Comparison of ENCODE assay signal across 18 cellular contexts in genomic region chrX:46204721-46205422, GRCh38.
A peak's percentile ranks its signal among the peaks of the same experiment; 100 is the strongest.
DNase-seq lines count a peak whose midpoint lies in the region; ATAC-seq, FAIRE-seq and TF ChIP-seq lines count a peak whose summit lies in the region.
"Had no signal": no experiment of that assay in that cellular context is flagged by ENCODE, and none has a peak within 500 bp of the region (broad histone marks: within the 10 kb centered on the region; RNA-seq: fewer than 3 reads in every experiment).

No MANE protein-coding gene starts in this region.

- no peaks in the 10 kb centered on the region for H3K27me3 ChIP-seq in right lobe of liver
- no peaks in the 10 kb centered on the region for H3K27me3 ChIP-seq in HepG2 (ENCODE audit: control insufficient read depth in 1 of 2, insufficient read depth in 2 of 2, low read length in 2 of 2)
- H3K27me3 ChIP-seq in thyroid gland, result no peaks in the 10 kb centered on the region

- H3K9ac ChIP-seq in HepG2 (ENCODE audit: insufficient read depth, low read depth, low read length), result no peak overlapping the region
- H3K9ac ChIP-seq: GM23248 had no signal

- WGBS in right lobe of liver (ENCODE audit: insufficient coverage, low coverage, low lambda C conversion rate, missing lambda C conversion rate), result 71% methylated on average over 1 of the region's 1 CpG
- WGBS in HepG2 (ENCODE audit: low lambda C conversion rate), result no CpG with 5 or more reads among the region's 1 CpG
- WGBS in thyroid gland, 2 donors, result 100% methylated on average over 1 of the region's 1 CpG; no CpG with 5 or more reads in 1 of the 2 donors

- DNase-seq in right lobe of liver (no peak), HepG2 (ENCODE audit: low spot score) (no peak), RCC 7860 (ENCODE audit: low spot score) (peak; percentile 54), epithelial cell of prostate (ENCODE audit: low read depth, low spot score) (no peak), hippocampal formation (lab: John Stamatoyannopoulos, UW) (no peak), GM10266 (ENCODE audit: extremely low spot score) (no peak), omental fat pad (ENCODE audit: low spot score) (no peak), thyroid gland (no peak)
- DNase-seq: CD4-positive, alpha-beta memory T cell; DMS79; foreskin melanocyte; GM23248; left cardiac atrium; NCI-H146; NCI-H2171; NCI-H526 treated with DMSO at 0.1 percent for 48 hours; nephron progenitor cell; substantia nigra had no signal

- BruUV-seq in HepG2 (replicated peaks; lab: Mats Ljungman, UMichigan), result no TSS peak

- intact Hi-C loops in right lobe of liver (cut with DNase I) (no loop called here), HepG2 (cut with micrococcal nuclease; ENCODE audit: unreplicated experiment) (no loop called here), thyroid gland (cut with DNase I) (no loop called here)

- no peak overlapping the region for H3K4me3 ChIP-seq in right lobe of liver
- H3K4me3 ChIP-seq in HepG2 (replicated peaks in 1 of 3; ENCODE audit: insufficient read depth in 1 of 3, low read depth in 2 of 3, low read length in 3 of 3), result no peak overlapping the region
- no peak overlapping the region for H3K4me3 ChIP-seq in thyroid gland (replicated peaks in 1 of 3)
- H3K4me3 ChIP-seq: GM23248 had no signal

- TF ChIP-seq CTCF in right lobe of liver (IDR thresholded peaks at IDR 0.05) (no peak), HepG2 (CRISPR knock-in tag; IDR thresholded peaks at IDR 0.05) (no peak), GM10266 (IDR thresholded peaks at IDR 0.05; ENCODE audit: control insufficient read depth, insufficient read depth, low read depth, missing control alignments) (no peak), omental fat pad (IDR thresholded peaks at IDR 0.05) (no peak), thyroid gland (IDR thresholded peaks at IDR 0.05) (no peak)

- no peaks in the 10 kb centered on the region for H4K20me1 ChIP-seq in HepG2 (ENCODE audit: insufficient read depth, low read length)

- H3K4me1 ChIP-seq in right lobe of liver, result no peaks in the 10 kb centered on the region
- no peaks in the 10 kb centered on the region for H3K4me1 ChIP-seq in HepG2 (ENCODE audit: insufficient read depth, low read length)
- no peaks in the 10 kb centered on the region for H3K4me1 ChIP-seq in thyroid gland

- no peak overlapping the region for H3K4me2 ChIP-seq in HepG2 (ENCODE audit: low read depth, low read length)

- FAIRE-seq in HepG2 (lab: Jason Lieb, UNC) (no peak), RCC 7860 (lab: Jason Lieb, UNC) (peak; percentile 65)

- TF ChIP-seq RAD21 in HepG2 (CRISPR knock-in tag; IDR thresholded peaks at IDR 0.05), result no peak

- H3K27ac ChIP-seq in right lobe of liver, result no peak overlapping the region
- H3K27ac ChIP-seq in HepG2 (ENCODE audit: extremely low read length, insufficient read depth, low read length), result no peak overlapping the region
- peak overlapping the region; percentile 13 for H3K27ac ChIP-seq in epithelial cell of prostate
- no peak overlapping the region for H3K27ac ChIP-seq in thyroid gland
- H3K27ac ChIP-seq: GM23248 had no signal

- H2AFZ ChIP-seq in HepG2 (ENCODE audit: low read length), result no peak overlapping the region
- H2AFZ ChIP-seq: GM23248 had no signal

- TF ChIP-seq POLR2A in right lobe of liver (IDR thresholded peaks at IDR 0.05) (no peak), HepG2 (IDR thresholded peaks at IDR 0.05; ENCODE audit: insufficient read depth in 1 of 2, low read depth in 2 of 2, low read length in 2 of 2) (no peak), thyroid gland (IDR thresholded peaks at IDR 0.05) (no peak)

- TF ChIP-seq EP300 in HepG2 (IDR thresholded peaks at IDR 0.05; ENCODE audit: low read depth in 2 of 2, low read length in 2 of 2), result no peak
- TF ChIP-seq EP300 in HepG2 (CRISPR knock-in tag; IDR thresholded peaks at IDR 0.05; ENCODE audit: borderline replicate concordance), result no peak

- H3K9me3 ChIP-seq in right lobe of liver (no peaks in the 10 kb centered on the region), HepG2 (ENCODE audit: low read length) (no peaks in the 10 kb centered on the region), thyroid gland (no peaks in the 10 kb centered on the region)

- CTCF ChIA-PET in HepG2 (lab: Yijun Ruan, JAX; ENCODE audit: low intra/inter-chr PET ratio, low total read pairs), result no interaction called here

- in situ Hi-C loops in HepG2 (cut with HindIII; ENCODE audit: extremely low pct_ligation_motif_present, low pct_unique_long_range_greater_than_20kb), result no loop called here

- POLR2A ChIA-PET in HepG2 (lab: Yijun Ruan, JAX), result no interaction called here

- ATAC-seq in right lobe of liver, result peak in 3 of 4 donors; percentile 46 to 84 (median 65)
- no peak for ATAC-seq in HepG2
- ATAC-seq in omental fat pad (ENCODE audit: low FRiP score), result no peak
- ATAC-seq: left cardiac atrium had no signal

- H3K36me3 ChIP-seq in right lobe of liver, result no peaks in the 10 kb centered on the region
- no peaks in the 10 kb centered on the region for H3K36me3 ChIP-seq in HepG2 (replicated peaks in 1 of 2; ENCODE audit: control insufficient read depth in 1 of 2, insufficient read depth in 2 of 2, low read length in 2 of 2)
- H3K36me3 ChIP-seq in thyroid gland, result no peaks in the 10 kb centered on the region

- no peaks in the 10 kb centered on the region for H3K79me2 ChIP-seq in HepG2 (ENCODE audit: insufficient read depth, low read length)

TF ChIP-seq in HepG2, 621 proteins besides CTCF, POLR2A, EP300 and RAD21:
- TF ChIP-seq, protein P1, sequence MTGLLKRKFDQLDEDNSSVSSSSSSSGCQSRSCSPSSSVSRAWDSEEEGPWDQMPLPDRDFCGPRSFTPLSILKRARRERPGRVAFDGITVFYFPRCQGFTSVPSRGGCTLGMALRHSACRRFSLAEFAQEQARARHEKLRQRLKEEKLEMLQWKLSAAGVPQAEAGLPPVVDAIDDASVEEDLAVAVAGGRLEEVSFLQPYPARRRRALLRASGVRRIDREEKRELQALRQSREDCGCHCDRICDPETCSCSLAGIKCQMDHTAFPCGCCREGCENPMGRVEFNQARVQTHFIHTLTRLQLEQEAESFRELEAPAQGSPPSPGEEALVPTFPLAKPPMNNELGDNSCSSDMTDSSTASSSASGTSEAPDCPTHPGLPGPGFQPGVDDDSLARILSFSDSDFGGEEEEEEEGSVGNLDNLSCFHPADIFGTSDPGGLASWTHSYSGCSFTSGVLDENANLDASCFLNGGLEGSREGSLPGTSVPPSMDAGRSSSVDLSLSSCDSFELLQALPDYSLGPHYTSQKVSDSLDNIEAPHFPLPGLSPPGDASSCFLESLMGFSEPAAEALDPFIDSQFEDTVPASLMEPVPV (CRISPR knock-in tag; IDR thresholded peaks at IDR 0.05), result no peak
- TF ChIP-seq ZNF83 (CRISPR knock-in tag; IDR thresholded peaks at IDR 0.05; ENCODE audit: borderline replicate concordance), result no peak
- TF ChIP-seq EED (CRISPR knock-in tag; IDR thresholded peaks at IDR 0.05), result no peak
- TF ChIP-seq ZNF12 (CRISPR knock-in tag; IDR thresholded peaks at IDR 0.05), result no peak
- no peak for TF ChIP-seq PHF8 (CRISPR knock-in tag; IDR thresholded peaks at IDR 0.05)
- TF ChIP-seq KLF11 (CRISPR knock-in tag; IDR thresholded peaks at IDR 0.05), result no peak
- no peak for TF ChIP-seq ZNF713 (CRISPR knock-in tag; IDR thresholded peaks at IDR 0.05)
- TF ChIP-seq HINFP (CRISPR knock-in tag; IDR thresholded peaks at IDR 0.05; ENCODE audit: low read depth), result no peak
- no peak for TF ChIP-seq JDP2 (CRISPR knock-in tag; IDR thresholded peaks at IDR 0.05; ENCODE audit: borderline replicate concordance)
- no peak for TF ChIP-seq ZNF441 (CRISPR knock-in tag; IDR thresholded peaks at IDR 0.05; ENCODE audit: borderline replicate concordance)
- TF ChIP-seq ZNF792 (CRISPR knock-in tag; IDR thresholded peaks at IDR 0.05), result no peak
- no peak for TF ChIP-seq PHB2 (IDR thresholded peaks at IDR 0.05; ENCODE audit: partially characterized antibody)

Comparison
In these comparisons a context has a peak if more than half of its experiments do, and no peak if none do; other contexts are left out.
1. ATAC-seq: peak in right lobe of liver (3 of 4); none in HepG2 (single experiment) and omental fat pad (single experiment).